Comparison of ENCODE assay signal across 6 cellular contexts in genomic region chr7:64642046-64642445, GRCh38.
"Had no signal": no experiment of that assay in that cellular context is flagged by ENCODE, and none has a peak within 500 bp of the region (broad histone marks: within the 10 kb centered on the region; RNA-seq: fewer than 3 reads in every experiment).

No MANE protein-coding gene starts in this region.

- H2AFZ ChIP-seq: GM23338 had no signal

- ATAC-seq: GM23338 had no signal

- H3K4me2 ChIP-seq: GM23338 had no signal

- H3K4me3 ChIP-seq: GM23338 had no signal

- H3K27ac ChIP-seq: HL-60 had no signal

- DNase-seq: H9, HCEC 1CT, HFFc6, KG1 had no signal
